ENCODE assay signal across 8 cellular contexts in genomic region chr10:51699145-51699474, GRCh38. TPM values are rescaled to one million over a fixed set of nuclear protein-coding genes. Genes with fewer than 3 reads are reported as not detected.
DNase-seq lines count a peak whose midpoint lies in the region; ATAC-seq and TF ChIP-seq lines count a peak whose summit lies in the region.

No MANE protein-coding gene starts in this region.

- peaks cover 46% of the 10 kb centered on the region for H3K4me1 ChIP-seq in CD8-positive, alpha-beta T cell (ENCODE audit: insufficient read depth, low read length)
- H3K4me1 ChIP-seq in HUES6 (ENCODE audit: control insufficient read depth, insufficient read depth, low read length) (peaks cover 20% of the 10 kb centered on the region), body of pancreas (peaks cover 32% of the 10 kb centered on the region), right lobe of liver (peaks cover 0 to 21% (median 10%) of the 10 kb centered on the region in 4 donors), tibial artery (peaks cover 0 to 76% (median 27%) of the 10 kb centered on the region in 4 donors)

- peak overlapping the region; percentile 94 for H3K27ac ChIP-seq in CD8-positive, alpha-beta T cell (ENCODE audit: low read depth, low read length)
- H3K27ac ChIP-seq in HUES6 (ENCODE audit: low read depth, low read length) (peak overlapping the region; percentile 99), body of pancreas (peak overlapping the region; percentile 87 to 99 (median 92)), right lobe of liver (peak overlapping the region; percentile 90 to 97 (median 94)), tibial artery (peak overlapping the region; percentile 78 to 87)

- POLR2A ChIA-PET in CD8-positive, alpha-beta T cell (lab: Charles Lee): interaction anchor here (0.6 to 1.1 kb wide), 3 partner anchors 8 to 959 kb away, joined by 3 to 5 read pairs (median 3); partner anchors contain the start of gene ASAH2B

- TF ChIP-seq POLR2A in body of pancreas (IDR thresholded peaks at IDR 0.05) (no peak), right lobe of liver (IDR thresholded peaks at IDR 0.05) (no peak)

- no peaks in the 10 kb centered on the region for H3K9me3 ChIP-seq in CD8-positive, alpha-beta T cell (ENCODE audit: low read length)
- H3K9me3 ChIP-seq in HUES6 (ENCODE audit: control insufficient read depth, insufficient read depth, low read depth, low read length): no peaks in the 10 kb centered on the region
- H3K9me3 ChIP-seq in body of pancreas: no peaks in the 10 kb centered on the region
- no peaks in the 10 kb centered on the region for H3K9me3 ChIP-seq in right lobe of liver
- H3K9me3 ChIP-seq in tibial artery: no peaks in the 10 kb centered on the region

- no peak for DNase-seq in CD8-positive, alpha-beta T cell
- DNase-seq in body of pancreas (no peak), right lobe of liver (peak in 1 of 3 donors; percentile 28), tibial artery (no peak), UCSD-AML1 (lab: John Stamatoyannopoulos, UW; ENCODE audit: unreplicated experiment) (no peak)
- DNase-seq in central memory CD4-positive, alpha-beta T cell: no peak

- peak overlapping the region; percentile 100 for H3K27ac Mint-ChIP-seq in CD8-positive, alpha-beta T cell

- H3K9ac ChIP-seq in HUES6 (ENCODE audit: low read length): peak overlapping the region; percentile 95

- peaks cover 57% of the 10 kb centered on the region for H3K4me1 Mint-ChIP-seq in CD8-positive, alpha-beta T cell (ENCODE audit: low read depth)

- no peaks in the 10 kb centered on the region for H3K27me3 ChIP-seq in CD8-positive, alpha-beta T cell (ENCODE audit: insufficient read depth, low read length)
- H3K27me3 ChIP-seq in HUES6 (ENCODE audit: control insufficient read depth, insufficient read depth, low read length) (no peaks in the 10 kb centered on the region), body of pancreas (no peaks in the 10 kb centered on the region), right lobe of liver (no peaks in the 10 kb centered on the region), tibial artery (no peaks in the 10 kb centered on the region)

- peak overlapping the region; percentile 99 for H3K4me3 Mint-ChIP-seq in CD8-positive, alpha-beta T cell

- CTCF ChIA-PET in CD8-positive, alpha-beta T cell (lab: Charles Lee): no interaction called here

- no peaks in the 10 kb centered on the region for H3K9me3 Mint-ChIP-seq in CD8-positive, alpha-beta T cell

- no peaks in the 10 kb centered on the region for H3K36me3 ChIP-seq in CD8-positive, alpha-beta T cell (ENCODE audit: insufficient read depth, low read length)
- H3K36me3 ChIP-seq in HUES6 (ENCODE audit: control insufficient read depth, insufficient read depth, low read length) (peaks cover 20% of the 10 kb centered on the region), body of pancreas (replicated peaks in 1 of 2; ENCODE audit: insufficient read depth in 1 of 2, low read depth in 2 of 2) (no peaks in the 10 kb centered on the region), right lobe of liver (no peaks in the 10 kb centered on the region), tibial artery (peaks cover 0 to 5% (median 0%) of the 10 kb centered on the region in 3 donors)

- WGBS in body of pancreas, 2 donors: 0 to 1% methylated on average over 14 of the region's 14 CpGs
- under 1% methylated on average over 13 of the region's 14 CpGs for WGBS in right lobe of liver (ENCODE audit: insufficient coverage, low coverage, low lambda C conversion rate, missing lambda C conversion rate)

- no peaks in the 10 kb centered on the region for H3K27me3 Mint-ChIP-seq in CD8-positive, alpha-beta T cell (ENCODE audit: low read depth)

- H3K36me3 Mint-ChIP-seq in CD8-positive, alpha-beta T cell: peaks cover 38% of the 10 kb centered on the region

- intact Hi-C loops in CD8-positive, alpha-beta T cell (cut with DNase I, micrococcal nuclease): loop anchor here in 1 of 2 experiments (5.0 kb wide), 1 partner anchor 1072 kb away; no protein-coding TSS in a partner anchor
- intact Hi-C loops in body of pancreas (cut with DNase I): no loop called here
- intact Hi-C loops in right lobe of liver (cut with DNase I): no loop called here
- intact Hi-C loops in tibial artery (cut with DNase I; ENCODE audit: low total_unique reads): no loop called here

- ATAC-seq in CD8-positive, alpha-beta T cell: peak; percentile 41
- peak; percentile 37 for ATAC-seq in GM21526 (IDR thresholded peaks at IDR 0.05; ENCODE audit: low FRiP score, unreplicated experiment)
- peak; percentile 19 for ATAC-seq in body of pancreas
- peak; percentile 32 to 43 (median 38) for ATAC-seq in right lobe of liver

- no peak for TF ChIP-seq CTCF in CD8-positive, alpha-beta T cell (IDR thresholded peaks at IDR 0.05)
- TF ChIP-seq CTCF in body of pancreas (IDR thresholded peaks at IDR 0.05): no peak
- TF ChIP-seq CTCF in right lobe of liver (IDR thresholded peaks at IDR 0.05): no peak
- no peak for TF ChIP-seq CTCF in tibial artery (IDR thresholded peaks at IDR 0.05)

- peak overlapping the region; percentile 84 for H3K4me3 ChIP-seq in CD8-positive, alpha-beta T cell (ENCODE audit: low read depth, low read length)
- H3K4me3 ChIP-seq in HUES6 (ENCODE audit: low read depth, low read length): peak overlapping the region; percentile 94
- peak overlapping the region; percentile 66 to 73 for H3K4me3 ChIP-seq in body of pancreas
- H3K4me3 ChIP-seq in right lobe of liver: peak overlapping the region; percentile 71 to 81 (median 72)
- H3K4me3 ChIP-seq in tibial artery: peak overlapping the region; percentile 64 to 73

RNA-seq across cellular contexts. Expression of gene CSTF2T, which starts 0.3 kb away (rescaled TPM):
- 10 to 100 TPM; 26.0 to 28.2 TPM for total RNA-seq in CD8-positive, alpha-beta T cell
- total RNA-seq in body of pancreas: 10 to 100 TPM; 11.5 to 13.7 TPM
- total RNA-seq in right lobe of liver: 10 to 100 TPM in 2 of 6 experiments, 1 to 10 TPM in 4; 8.0 to 12.3 (median 8.9) TPM
